14 cellular contexts compared by ENCODE assay signal in genomic region chr6:82396964-82397761, GRCh38. TPM values are rescaled to one million over a fixed set of nuclear protein-coding genes. Genes with fewer than 3 reads are reported as not detected.
DNase-seq lines count a peak whose midpoint lies in the region; ATAC-seq, FAIRE-seq and TF ChIP-seq lines count a peak whose summit lies in the region.
"Had no signal": no experiment of that assay in that cellular context is flagged by ENCODE, and none has a peak within 500 bp of the region (broad histone marks: within the 10 kb centered on the region; RNA-seq: fewer than 3 reads in every experiment).

No MANE protein-coding gene starts in this region.

- H3K27ac ChIP-seq in astrocyte (ENCODE audit: low read depth, low read length), result peak overlapping the region; percentile 63
- H3K27ac ChIP-seq: heart left ventricle had no signal

- TF ChIP-seq CTCF in astrocyte (IDR thresholded peaks at IDR 0.05; ENCODE audit: insufficient read depth, low read depth, low read length), result no peak

- peak overlapping the region; percentile 20 for H3K9ac ChIP-seq in astrocyte (ENCODE audit: low read length)

- H3K27me3 Mint-ChIP-seq in astrocyte (ENCODE audit: low read depth, unreplicated experiment), result no peaks in the 10 kb centered on the region

- peaks cover 2% of the 10 kb centered on the region for H3K9me3 Mint-ChIP-seq in astrocyte (ENCODE audit: unreplicated experiment)
- H3K9me3 Mint-ChIP-seq: neural crest cell had no signal

- H3K4me3 ChIP-seq in astrocyte (ENCODE audit: insufficient read depth, low read depth, low read length), result peak overlapping the region; percentile 24
- H3K4me3 ChIP-seq: heart left ventricle had no signal

- H3K4me1 ChIP-seq in astrocyte (ENCODE audit: insufficient read depth, low read length), result peaks cover 22% of the 10 kb centered on the region
- H3K4me1 ChIP-seq: heart left ventricle had no signal

- no peak for ATAC-seq in HG02970 (IDR thresholded peaks at IDR 0.05; ENCODE audit: low FRiP score, unreplicated experiment)

- peaks cover 18% of the 10 kb centered on the region for H3K4me1 Mint-ChIP-seq in astrocyte (ENCODE audit: low read depth, unreplicated experiment)
- H3K4me1 Mint-ChIP-seq: neural crest cell had no signal

- H3K9me3 ChIP-seq in astrocyte (ENCODE audit: insufficient read depth, low read depth, low read length), result no peaks in the 10 kb centered on the region
- H3K9me3 ChIP-seq: heart left ventricle had no signal

- peak; percentile 82 for DNase-seq in EH (ENCODE audit: low read depth)
- peak; percentile 83 for DNase-seq in HPDE6-E6E7 (ENCODE audit: extremely low spot score)
- DNase-seq in astrocyte (ENCODE audit: low read depth), result peak; percentile 98
- DNase-seq in kidney glomerular epithelial cell (lab: John Stamatoyannopoulos, UW), result peak; percentile 92
- no peak for DNase-seq in activated CD8-positive, alpha-beta memory T cell treated with anti-CD3 and anti-CD28 coated beads, Interleukin-2, amount 50 U/mL, for 48 hours
- DNase-seq in activated naive CD4-positive, alpha-beta T cell (lab: John Stamatoyannopoulos, UW), result no peak
- DNase-seq in NCI-H187 (lab: John Stamatoyannopoulos, UW), result no peak
- DNase-seq: activated naive CD4-positive, alpha-beta T cell treated with anti-CD3 and anti-CD28 coated beads, Interleukin-2, amount 50 U/mL, for 16 hours; DND-41; heart left ventricle; NCI-H2171 treated with DMSO at 0.1 percent for 48 hours had no signal

- H3K4me3 Mint-ChIP-seq in astrocyte (ENCODE audit: unreplicated experiment), result no peak overlapping the region
- H3K4me3 Mint-ChIP-seq: neural crest cell had no signal

- H3K4me2 ChIP-seq in astrocyte (ENCODE audit: low read length), result peak overlapping the region; percentile 77

- FAIRE-seq in astrocyte (lab: Jason Lieb, UNC), result peak; percentile 85
- FAIRE-seq: TTC549 had no signal

- H4K20me1 ChIP-seq in astrocyte (ENCODE audit: insufficient read depth, low read length), result no peaks in the 10 kb centered on the region

- no peaks in the 10 kb centered on the region for H3K36me3 ChIP-seq in astrocyte (ENCODE audit: insufficient read depth, low read length)
- H3K36me3 ChIP-seq: heart left ventricle had no signal

- no peak overlapping the region for H2AFZ ChIP-seq in astrocyte (ENCODE audit: low read depth, low read length)

- peak overlapping the region; percentile 76 for H3K27ac Mint-ChIP-seq in astrocyte (ENCODE audit: unreplicated experiment)

- H3K27me3 ChIP-seq in astrocyte (ENCODE audit: insufficient read depth, low read length), result no peaks in the 10 kb centered on the region
- H3K27me3 ChIP-seq: heart left ventricle had no signal

- H3K79me2 ChIP-seq in astrocyte (ENCODE audit: insufficient read depth, low read length), result no peaks in the 10 kb centered on the region

- H3K36me3 Mint-ChIP-seq in astrocyte (ENCODE audit: low read depth, unreplicated experiment), result no peaks in the 10 kb centered on the region

RNA-seq across cellular contexts. Expression of gene TPBG, which starts 33.5 kb away (rescaled TPM):
- total RNA-seq in astrocyte, result 23.7 and 26.0 TPM in 2 replicates

Comparison
In these comparisons a context has a peak if more than half of its experiments do, and no peak if none do; other contexts are left out.
1. DNase-seq: peak in EH (single experiment), HPDE6-E6E7 (single experiment), astrocyte (single experiment) and kidney glomerular epithelial cell (single experiment); none in activated CD8-positive, alpha-beta memory T cell treated with anti-CD3 and anti-CD28 coated beads, Interleukin-2, amount 50 U/mL, for 48 hours (single experiment), activated naive CD4-positive, alpha-beta T cell (0 of 4) and NCI-H187 (0 of 2).